ENCODE assay signal across 10 cellular contexts in genomic region chr3:132342183-132342582, GRCh38. TPM values are rescaled to one million over a fixed set of nuclear protein-coding genes. Genes with fewer than 3 reads are reported as not detected.
DNase-seq lines count a peak whose midpoint lies in the region; ATAC-seq and TF ChIP-seq lines count a peak whose summit lies in the region.
"Had no signal": no experiment of that assay in that cellular context is flagged by ENCODE, and none has a peak within 500 bp of the region (broad histone marks: within the 10 kb centered on the region; RNA-seq: fewer than 3 reads in every experiment).

No MANE protein-coding gene starts in this region.

- H3K79me2 ChIP-seq in OCI-LY3 (ENCODE audit: low read length), result no peaks in the 10 kb centered on the region
- H3K79me2 ChIP-seq in fibroblast of lung (ENCODE audit: control insufficient read depth, insufficient read depth, low read length), result no peaks in the 10 kb centered on the region

- H4K20me1 ChIP-seq in OCI-LY3 (ENCODE audit: insufficient read depth, low read length) (no peaks in the 10 kb centered on the region), fibroblast of lung (ENCODE audit: control insufficient read depth, extremely low read depth, insufficient read depth, low read length) (no peaks in the 10 kb centered on the region)

- peak; percentile 49 for ATAC-seq in Right ventricle myocardium superior (ENCODE audit: poor library complexity)
- ATAC-seq in upper lobe of right lung, result peak; percentile 75
- ATAC-seq in GM18511 (IDR thresholded peaks at IDR 0.05; ENCODE audit: unreplicated experiment), result no peak

- H3K36me3 ChIP-seq in OCI-LY3 (replicated peaks; ENCODE audit: low read depth, low read length), result no peaks in the 10 kb centered on the region
- no peaks in the 10 kb centered on the region for H3K36me3 ChIP-seq in fibroblast of lung (ENCODE audit: control insufficient read depth, insufficient read depth, low read length)
- H3K36me3 ChIP-seq in upper lobe of right lung, result no peaks in the 10 kb centered on the region
- H3K36me3 ChIP-seq: MG63 had no signal

- no peak for DNase-seq in Right ventricle myocardium superior
- DNase-seq in cardiac septum (ENCODE audit: low spot score), result no peak
- DNase-seq in fibroblast of lung (ENCODE audit: low read depth in 2 of 2), result peak in 1 of 2 donors; percentile 50
- no peak for DNase-seq in upper lobe of right lung
- no peak for DNase-seq in activated effector memory CD4-positive, alpha-beta T cell treated with Interleukin-2 at 50 U/mL for 16 hours
- no peak for DNase-seq in NCI-H2171 (lab: John Stamatoyannopoulos, UW)
- DNase-seq: activated naive CD4-positive, alpha-beta T cell treated with anti-CD3 and anti-CD28 coated beads for 36 hours; MG63 had no signal

- H3K4me1 ChIP-seq in OCI-LY3 (ENCODE audit: low read length) (peaks cover 11% of the 10 kb centered on the region), fibroblast of lung (ENCODE audit: control insufficient read depth, extremely low read depth, insufficient read depth, low read length) (no peaks in the 10 kb centered on the region), upper lobe of right lung (peaks cover 11% of the 10 kb centered on the region)

- no peak overlapping the region for H2AFZ ChIP-seq in OCI-LY3 (ENCODE audit: low read depth, low read length)
- no peak overlapping the region for H2AFZ ChIP-seq in fibroblast of lung (ENCODE audit: low read length)

- H3K4me3 ChIP-seq in OCI-LY3 (ENCODE audit: low read length) (no peak overlapping the region), fibroblast of lung (replicated peaks in 1 of 4; ENCODE audit: control extremely low read depth in 1 of 4, insufficient read depth in 1 of 4, low read depth in 3 of 4, low read length in 4 of 4) (no peak overlapping the region), upper lobe of right lung (no peak overlapping the region)
- H3K4me3 ChIP-seq: MG63 had no signal

- H3K27me3 ChIP-seq in OCI-LY3 (ENCODE audit: low read depth, low read length) (no peaks in the 10 kb centered on the region), fibroblast of lung (ENCODE audit: control insufficient read depth, insufficient read depth, low read length) (no peaks in the 10 kb centered on the region), upper lobe of right lung (no peaks in the 10 kb centered on the region)
- H3K27me3 ChIP-seq: MG63 had no signal

- intact Hi-C loops in Right ventricle myocardium superior (cut with DNase I) (loop anchor here (5.0 kb wide), 1 partner anchor 85 kb away; no protein-coding TSS in a partner anchor), cardiac septum (cut with DNase I) (loop anchor here (2.0 kb wide), 1 partner anchor 87 kb away; no protein-coding TSS in a partner anchor), upper lobe of right lung (cut with DNase I) (loop anchor here (5.0 kb wide), 1 partner anchor 85 kb away; no protein-coding TSS in a partner anchor)

- no peak overlapping the region for H3K9ac ChIP-seq in OCI-LY3 (ENCODE audit: low read length)
- H3K9ac ChIP-seq in fibroblast of lung (ENCODE audit: insufficient read depth, low read length), result no peak overlapping the region

- H3K4me2 ChIP-seq in OCI-LY3 (ENCODE audit: low read length) (peak overlapping the region; percentile 79), fibroblast of lung (ENCODE audit: extremely low read depth, insufficient read depth, low read length) (no peak overlapping the region)

- H3K9me3 ChIP-seq in OCI-LY3 (ENCODE audit: insufficient read depth, low read length) (no peaks in the 10 kb centered on the region), fibroblast of lung (ENCODE audit: control insufficient read depth, insufficient read depth, low read depth, low read length) (no peaks in the 10 kb centered on the region), upper lobe of right lung (no peaks in the 10 kb centered on the region)
- H3K9me3 ChIP-seq: MG63 had no signal

- TF ChIP-seq CTCF in OCI-LY3 (IDR thresholded peaks at IDR 0.05; ENCODE audit: low read depth, low read length), result no peak
- TF ChIP-seq CTCF in fibroblast of lung (conservative IDR thresholded peaks at IDR 0.05 in 1 of 2, IDR thresholded peaks at IDR 0.05 in 1 of 2; ENCODE audit: low read depth in 1 of 2, low read length in 2 of 2), result peak; percentile 8 to 33
- no peak for TF ChIP-seq CTCF in upper lobe of right lung (IDR thresholded peaks at IDR 0.05)

- H3K27ac ChIP-seq in OCI-LY3 (ENCODE audit: low read length), result no peak overlapping the region
- no peak overlapping the region for H3K27ac ChIP-seq in fibroblast of lung (ENCODE audit: insufficient read depth, low read length)
- no peak overlapping the region for H3K27ac ChIP-seq in upper lobe of right lung

RNA-seq across cellular contexts. Expression of gene ACP3, which starts 25.0 kb away (rescaled TPM):
- total RNA-seq in Right ventricle myocardium superior (1.3 TPM), cardiac septum (0.78 TPM), fibroblast of lung (0.77 and 3.5 TPM in 2 replicates), upper lobe of right lung (11.5 TPM)
- 3.9 and 25.3 TPM in 2 replicates for polyA plus RNA-seq in fibroblast of lung
- polyA plus RNA-seq in fibroblast of lung (2012), result 2.6 and 14.7 TPM in 2 replicates
- polyA minus RNA-seq in fibroblast of lung (ENCODE audit: low replicate concordance), result 5.9 and 83.5 TPM in 2 replicates
- total RNA-seq: activated naive CD4-positive, alpha-beta T cell treated with anti-CD3 and anti-CD28 coated beads for 36 hours had no signal

Comparison
In these comparisons a context has a peak if more than half of its experiments do, and no peak if none do; other contexts are left out.
1. CTCF ChIP-seq: peak in fibroblast of lung (2 of 2); none in OCI-LY3 (single experiment) and upper lobe of right lung (single experiment).